ENCODE assay signal across 1 cellular context in genomic region chr5:154485850-154486426, GRCh38.
A peak's percentile ranks its signal among the peaks of the same experiment; 100 is the strongest.
TF ChIP-seq lines count a peak whose summit lies in the region.

No MANE protein-coding gene starts in this region.

TF ChIP-seq in SK-N-SH, 30 proteins besides CTCF, POLR2A, EP300 and RAD21 (continued from another document):
- TF ChIP-seq FOXJ3 (CRISPR knock-in tag; IDR thresholded peaks at IDR 0.05), result peak; percentile 79; the same call in 1 of the 2 replicates
TF ChIP-seq in SK-N-SH: peak in this region for 3.
